10 cellular contexts compared by ENCODE assay signal in the genomic region with DNA sequence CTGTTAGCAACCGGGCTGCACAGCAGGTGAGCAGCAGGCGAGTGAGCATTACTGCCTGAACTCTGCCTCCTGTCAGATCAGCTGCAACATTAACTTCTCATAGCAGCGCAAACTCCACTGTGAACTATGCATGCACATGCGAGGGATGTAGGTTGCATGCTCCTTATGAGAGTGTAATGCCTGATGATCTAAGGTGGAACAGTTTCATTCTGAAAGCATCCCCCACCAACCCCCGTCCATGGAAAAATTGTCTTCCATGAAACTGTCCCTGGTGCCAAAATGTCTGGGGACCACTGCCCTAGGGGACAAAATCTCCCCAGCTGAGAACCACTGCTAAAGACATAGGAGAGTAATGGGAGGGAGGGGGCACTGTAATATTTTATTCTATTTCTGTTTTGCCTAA. TPM values are rescaled to one million over a fixed set of nuclear protein-coding genes. Genes with fewer than 3 reads are reported as not detected.
DNase-seq lines count a peak whose midpoint lies in the region; ATAC-seq and TF ChIP-seq lines count a peak whose summit lies in the region.
"Had no signal": no experiment of that assay in that cellular context is flagged by ENCODE, and none has a peak within 500 bp of the region (broad histone marks: within the 10 kb centered on the region; RNA-seq: fewer than 3 reads in every experiment).

No MANE protein-coding gene starts in this region.

- no peaks in the 10 kb centered on the region for H3K36me3 Mint-ChIP-seq in activated naive CD4-positive, alpha-beta T cell treated with anti-CD3 and anti-CD28 coated beads, Interleukin-2, amount 10 ng/mL, durations not matched to agents 7 days and 5 days
- no peaks in the 10 kb centered on the region for H3K36me3 Mint-ChIP-seq in activated B cell treated with CpG ODN at 0.5 μM for 24 hours (ENCODE audit: low read depth)
- no peaks in the 10 kb centered on the region for H3K36me3 Mint-ChIP-seq in stimulated activated naive CD8-positive, alpha-beta T cell treated with anti-CD3 and anti-CD28 coated beads, Interleukin-15, Interleukin-2, amounts not matched to agents 100 ng/mL and 50 ng/mL, for 24 hours (ENCODE audit: low read depth)

- POLR2A ChIA-PET in activated B cell treated with CpG ODN at 0.5 μM for 24 hours (lab: Charles Lee) = interaction anchor here (0.7 to 1.3 kb wide), 2 partner anchors 58 to 73 kb away, joined by 3 read pairs; no protein-coding TSS in a partner anchor

- H3K4me3 Mint-ChIP-seq in activated naive CD4-positive, alpha-beta T cell treated with anti-CD3 and anti-CD28 coated beads, Interleukin-2, amount 10 ng/mL, durations not matched to agents 7 days and 5 days = no peak overlapping the region
- H3K4me3 Mint-ChIP-seq in activated B cell treated with CpG ODN at 0.5 μM for 24 hours = peak overlapping the region; percentile 65
- H3K4me3 Mint-ChIP-seq in stimulated activated naive CD8-positive, alpha-beta T cell treated with anti-CD3 and anti-CD28 coated beads, Interleukin-15, Interleukin-2, amounts not matched to agents 100 ng/mL and 50 ng/mL, for 24 hours = peak overlapping the region; percentile 57

- H3K27me3 Mint-ChIP-seq in activated naive CD4-positive, alpha-beta T cell treated with anti-CD3 and anti-CD28 coated beads, Interleukin-2, amount 10 ng/mL, durations not matched to agents 7 days and 5 days = peaks cover 9% of the 10 kb centered on the region
- H3K27me3 Mint-ChIP-seq in activated B cell treated with CpG ODN at 0.5 μM for 24 hours = no peaks in the 10 kb centered on the region
- no peaks in the 10 kb centered on the region for H3K27me3 Mint-ChIP-seq in stimulated activated naive CD8-positive, alpha-beta T cell treated with anti-CD3 and anti-CD28 coated beads, Interleukin-15, Interleukin-2, amounts not matched to agents 100 ng/mL and 50 ng/mL, for 24 hours

- peaks cover 37% of the 10 kb centered on the region for H3K4me1 Mint-ChIP-seq in activated naive CD4-positive, alpha-beta T cell treated with anti-CD3 and anti-CD28 coated beads, Interleukin-2, amount 10 ng/mL, durations not matched to agents 7 days and 5 days
- peaks cover 24% of the 10 kb centered on the region for H3K4me1 Mint-ChIP-seq in activated B cell treated with CpG ODN at 0.5 μM for 24 hours
- H3K4me1 Mint-ChIP-seq in stimulated activated naive CD8-positive, alpha-beta T cell treated with anti-CD3 and anti-CD28 coated beads, Interleukin-15, Interleukin-2, amounts not matched to agents 100 ng/mL and 50 ng/mL, for 24 hours (ENCODE audit: low read depth) = peaks cover 44% of the 10 kb centered on the region

- peak; percentile 19 for ATAC-seq in activated B cell treated with CpG ODN at 0.5 μM for 24 hours (ENCODE audit: low read depth)

- no peak overlapping the region for H3K27ac Mint-ChIP-seq in activated naive CD4-positive, alpha-beta T cell treated with anti-CD3 and anti-CD28 coated beads, Interleukin-2, amount 10 ng/mL, durations not matched to agents 7 days and 5 days
- peak overlapping the region; percentile 69 for H3K27ac Mint-ChIP-seq in activated B cell treated with CpG ODN at 0.5 μM for 24 hours
- peak overlapping the region; percentile 94 for H3K27ac Mint-ChIP-seq in stimulated activated naive CD8-positive, alpha-beta T cell treated with anti-CD3 and anti-CD28 coated beads, Interleukin-15, Interleukin-2, amounts not matched to agents 100 ng/mL and 50 ng/mL, for 24 hours

- DNase-seq in activated naive CD4-positive, alpha-beta T cell treated with anti-CD3 and anti-CD28 coated beads, Interleukin-2, amount 10 ng/mL, durations not matched to agents 7 days and 5 days = peak; percentile 41
- no peak for DNase-seq in activated naive CD4-positive, alpha-beta T cell treated with anti-CD3 and anti-CD28 coated beads, Interleukin-2, amount 50 U/mL, for 16 hours
- peak; percentile 68 for DNase-seq in KBM-7
- DNase-seq in activated B cell treated with CpG ODN at 0.5 μM for 24 hours = no peak
- DNase-seq in superior temporal gyrus (ENCODE audit: extremely low spot score) = no peak
- DNase-seq in anterior cingulate cortex (lab: John Stamatoyannopoulos, UW) = no peak
- DNase-seq in pons (ENCODE audit: low spot score) = no peak
- DNase-seq: BE2C, SJCRH30 had no signal

- intact Hi-C loops in activated B cell treated with CpG ODN at 0.5 μM for 24 hours (cut with micrococcal nuclease) = loop anchor here (5.0 kb wide), 2 partner anchors 116 to 321 kb away; a partner anchor contains a TSS

- H3K9me3 Mint-ChIP-seq in activated naive CD4-positive, alpha-beta T cell treated with anti-CD3 and anti-CD28 coated beads, Interleukin-2, amount 10 ng/mL, durations not matched to agents 7 days and 5 days = no peaks in the 10 kb centered on the region
- no peaks in the 10 kb centered on the region for H3K9me3 Mint-ChIP-seq in activated B cell treated with CpG ODN at 0.5 μM for 24 hours
- H3K9me3 Mint-ChIP-seq in stimulated activated naive CD8-positive, alpha-beta T cell treated with anti-CD3 and anti-CD28 coated beads, Interleukin-15, Interleukin-2, amounts not matched to agents 100 ng/mL and 50 ng/mL, for 24 hours = no peaks in the 10 kb centered on the region

- CTCF ChIA-PET in activated naive CD4-positive, alpha-beta T cell treated with anti-CD3 and anti-CD28 coated beads, Interleukin-2, amount 10 ng/mL, durations not matched to agents 7 days and 5 days (lab: Charles Lee) = interaction anchor here (0.6 kb wide), 1 partner anchor 380 kb away, joined by 3 read pairs; no protein-coding TSS in a partner anchor
- CTCF ChIA-PET in activated B cell treated with CpG ODN at 0.5 μM for 24 hours (lab: Charles Lee) = interaction anchor here (1.0 to 1.6 kb wide), 5 partner anchors 11 to 114 kb away, joined by 3 to 7 read pairs (median 4); no protein-coding TSS in a partner anchor

- TF ChIP-seq CTCF in activated B cell treated with CpG ODN at 0.5 μM for 24 hours (IDR thresholded peaks at IDR 0.05) = no peak

- in situ Hi-C loops in KBM-7 (cut with MboI; ENCODE audit: low pct_unique_long_range_greater_than_20kb, low sequenced_read_pairs) = no loop called here

RNA-seq across cellular contexts. Expression of a gene that starts 51.1 kb away (rescaled TPM):
- total RNA-seq in activated B cell treated with CpG ODN at 0.5 μM for 24 hours = 0.29 and 0.44 TPM in 2 replicates

Comparison
In these comparisons a context has a peak if more than half of its experiments do, and no peak if none do; other contexts are left out.
1. DNase-seq: peak in activated naive CD4-positive, alpha-beta T cell treated with anti-CD3 and anti-CD28 coated beads, Interleukin-2, amount 10 ng/mL, durations not matched to agents 7 days and 5 days (single experiment) and KBM-7 (single experiment); none in activated naive CD4-positive, alpha-beta T cell treated with anti-CD3 and anti-CD28 coated beads, Interleukin-2, amount 50 U/mL, for 16 hours (single experiment), activated B cell treated with CpG ODN at 0.5 μM for 24 hours (single experiment), superior temporal gyrus (single experiment), anterior cingulate cortex (0 of 58) and pons (single experiment).